In the genomic region with DNA sequence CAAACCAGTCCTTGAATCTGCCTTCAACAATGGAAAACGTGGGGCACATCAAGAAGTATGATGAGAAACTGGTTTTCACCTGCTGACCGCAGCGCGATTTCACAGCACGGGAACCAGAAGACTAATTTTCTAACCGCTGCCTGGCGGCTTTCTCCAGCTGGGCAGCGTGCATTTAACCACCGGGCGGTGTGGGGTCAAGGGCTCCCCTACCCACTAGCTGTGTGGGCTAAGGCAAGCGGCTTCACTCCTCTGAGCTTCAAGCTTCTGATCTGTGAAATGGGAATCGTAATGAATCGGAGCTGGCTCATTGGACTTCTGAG, we compare ENCODE assay signal across 20 cellular contexts. TPM values are rescaled to one million over a fixed set of nuclear protein-coding genes. Genes with fewer than 3 reads are reported as not detected.
DNase-seq lines count a peak whose midpoint lies in the region; ATAC-seq, FAIRE-seq and TF ChIP-seq lines count a peak whose summit lies in the region.
"Had no signal": no experiment of that assay in that cellular context is flagged by ENCODE, and none has a peak within 500 bp of the region (broad histone marks: within the 10 kb centered on the region; RNA-seq: fewer than 3 reads in every experiment).

No MANE protein-coding gene starts in this region.

- peak overlapping the region; percentile 93; the same call in 1 of the 2 replicates for H2BK5ac ChIP-seq in H1 (ENCODE audit: low read depth, low read length)

- no peak overlapping the region for H3K23ac ChIP-seq in H1 (ENCODE audit: insufficient read length)

- H3K56ac ChIP-seq in H1 (replicated peaks; ENCODE audit: insufficient read length, low read depth, low read length): peak overlapping the region; percentile 66

- POLR2A ChIA-PET in H1 (lab: Charles Lee; ENCODE audit: partially characterized antibody): interaction anchor here (1.1 to 3.6 kb wide), 5 partner anchors 10 to 204 kb away, joined by 3 to 11 read pairs (median 5); no protein-coding TSS in a partner anchor

- H3K9me3 Mint-ChIP-seq in neural progenitor cell (peaks cover 2% of the 10 kb centered on the region), type B pancreatic cell (no peaks in the 10 kb centered on the region)

- peak overlapping the region; percentile 99; the same call in 1 of the 2 replicates for H2BK12ac ChIP-seq in H1 (ENCODE audit: low read depth, low read length)

- H3K4me3 Mint-ChIP-seq in neural progenitor cell (no peak overlapping the region), type B pancreatic cell (peak overlapping the region; percentile 87)

- H3K23me2 ChIP-seq in H1 (ENCODE audit: low read depth, low read length): peaks cover 23% of the 10 kb centered on the region; the same call in 1 of the 2 replicates

- H3K4ac ChIP-seq in H1 (replicated peaks; ENCODE audit: insufficient read length, low read depth, low read length): peak overlapping the region; percentile 64

- H3K18ac ChIP-seq in H1 (ENCODE audit: extremely low read depth, low read length): peak overlapping the region; percentile 91

- no peak for DNase-seq in H1 (ENCODE audit: low read depth in 1 of 2, low spot score in 2 of 2)
- no peak for DNase-seq in neural progenitor cell (ENCODE audit: low spot score)
- DNase-seq in type B pancreatic cell (ENCODE audit: extremely low spot score, unreplicated experiment): no peak
- no peak for DNase-seq in C1 segment of cervical spinal cord (lab: John Stamatoyannopoulos, UW)
- no peak for DNase-seq in stimulated activated naive CD8-positive, alpha-beta T cell treated with anti-CD3 and anti-CD28 coated beads, Interleukin-15, Interleukin-2, amounts not matched to agents 100 U/mL and 50 U/mL, for 24 hours
- no peak for DNase-seq in cerebellar nuclear complex (lab: John Stamatoyannopoulos, UW)
- DNase-seq: ACHN, H7, NCI-H1105 treated with DMSO at 0.1 percent for 48 hours, NCI-H2081 treated with DMSO at 0.1 percent for 48 hours, NCI-H69, OCI-M1, SHP77 had no signal

- H3K9ac ChIP-seq in HUES64 (ENCODE audit: low read depth, low read length) (no peak overlapping the region), H1 (replicated peaks in 1 of 4; ENCODE audit: extremely low read depth in 1 of 4, low read depth in 3 of 4, low read length in 3 of 4) (no peak overlapping the region; a peak in 1 of 7 replicates), neural progenitor cell (no peak overlapping the region)
- H3K9ac ChIP-seq: SK-N-SH had no signal

- H3K27me3 Mint-ChIP-seq in neural progenitor cell (ENCODE audit: insufficient read depth, low read depth) (peaks cover 39% of the 10 kb centered on the region), type B pancreatic cell (peaks cover 20% of the 10 kb centered on the region)

- H3K79me2 ChIP-seq in H1 (ENCODE audit: control insufficient read depth in 1 of 2, insufficient read depth in 2 of 2, low read length in 2 of 2) (peaks cover 16 to 58% of the 10 kb centered on the region in 2 experiments), neural progenitor cell (ENCODE audit: low read depth) (peaks cover 9% of the 10 kb centered on the region)

- H4K20me1 ChIP-seq in H1 (replicated peaks in 1 of 2; ENCODE audit: control insufficient read depth in 1 of 2, insufficient read depth in 2 of 2, low read length in 2 of 2) (peaks cover 0 to 4% of the 10 kb centered on the region in 2 experiments), neural progenitor cell (ENCODE audit: low read depth) (peaks cover 25% of the 10 kb centered on the region)

- H3F3A ChIP-seq in neural progenitor cell (ENCODE audit: low read depth): peaks cover 41% of the 10 kb centered on the region

- H3K4me1 Mint-ChIP-seq in neural progenitor cell (peaks cover 36% of the 10 kb centered on the region), type B pancreatic cell (ENCODE audit: unreplicated experiment) (peaks cover 48% of the 10 kb centered on the region)

- H3K27me3 ChIP-seq in HUES64 (ENCODE audit: insufficient read depth, low read length) (peaks cover 23% of the 10 kb centered on the region), H1 (replicated peaks in 1 of 4; ENCODE audit: control insufficient read depth in 3 of 4, extremely low read depth in 1 of 4, insufficient read depth in 3 of 4, low read length in 3 of 4) (no peaks in the 10 kb centered on the region), neural progenitor cell (peaks cover 54% of the 10 kb centered on the region)

- 92% methylated on average over 13 of the region's 13 CpGs for WGBS in HUES64
- WGBS in H1 (ENCODE audit: extremely low coverage in 1 of 2, insufficient coverage in 1 of 2, insufficient read length in 1 of 2, insufficient replicate concordance in 2 of 2, low coverage in 1 of 2, low lambda C conversion rate in 2 of 2, missing lambda C conversion rate in 1 of 2), 2 experiments: 80% methylated on average over 13 of the region's 13 CpGs; no CpG with 5 or more reads in 1 of the 2 experiments

- TF ChIP-seq EP300 in H1 (IDR thresholded peaks at IDR 0.05; ENCODE audit: borderline replicate concordance in 1 of 2, low read depth in 2 of 2, low read length in 2 of 2): no peak

- peak overlapping the region; percentile 19; the same call in 1 of the 2 replicates for H2BK15ac ChIP-seq in H1 (ENCODE audit: low read length)

- no peak for TF ChIP-seq POLR2A in H1 (IDR thresholded peaks at IDR 0.05; ENCODE audit: control extremely low read depth in 1 of 2, low read depth in 2 of 2, low read length in 2 of 2)

- no peak overlapping the region for H3K27ac Mint-ChIP-seq in neural progenitor cell
- peak overlapping the region; percentile 83 for H3K27ac Mint-ChIP-seq in type B pancreatic cell

- H3K4me1 ChIP-seq in HUES64 (ENCODE audit: insufficient read depth, low read length) (peaks cover 62% of the 10 kb centered on the region), H1 (replicated peaks in 1 of 4; ENCODE audit: control insufficient read depth in 3 of 4, insufficient read depth in 4 of 4, low read length in 3 of 4) (peaks cover 20 to 55% (median 47%) of the 10 kb centered on the region in 4 experiments), neural progenitor cell (peaks cover 40% of the 10 kb centered on the region)

- no peak overlapping the region for H3K14ac ChIP-seq in H1 (ENCODE audit: insufficient read length)

- TF ChIP-seq CTCF in H1 (IDR thresholded peaks at IDR 0.05; ENCODE audit: control extremely low read depth in 1 of 3, insufficient read depth in 1 of 3, low read depth in 1 of 3, low read length in 3 of 3) (no peak), neural progenitor cell (IDR thresholded peaks at IDR 0.05) (no peak), type B pancreatic cell (conservative IDR thresholded peaks at IDR 0.05) (no peak)

- H3K4me2 ChIP-seq in H1 (ENCODE audit: insufficient read depth in 1 of 2, low read depth in 2 of 2, low read length in 2 of 2) (peak overlapping the region; percentile 53 to 93), neural progenitor cell (peak overlapping the region; percentile 69)
- H3K4me2 ChIP-seq: SK-N-SH had no signal

- H3K4me3 ChIP-seq in HUES64 (ENCODE audit: low read length) (no peak overlapping the region), H1 (ENCODE audit: extremely low read depth in 1 of 4, insufficient read depth in 2 of 4, low read depth in 3 of 4, low read length in 4 of 4) (peak overlapping the region in 2 of 4 experiments; percentile 12 to 56; a peak in 3 of 8 replicates), neural progenitor cell (no peak overlapping the region)

- H3K36me3 Mint-ChIP-seq in neural progenitor cell (no peaks in the 10 kb centered on the region), type B pancreatic cell (peaks cover 4% of the 10 kb centered on the region)

- peak overlapping the region; percentile 68; the same call in 1 of the 2 replicates for H2AK5ac ChIP-seq in H1 (ENCODE audit: low read depth, low read length)

- no peak for FAIRE-seq in H1 (lab: Jason Lieb, UNC)
- FAIRE-seq: D721Med, GM12891, GM18507 had no signal

- H4K91ac ChIP-seq in H1 (replicated peaks; ENCODE audit: insufficient read length, low read length): peak overlapping the region; percentile 48

- no peak for ATAC-seq in stimulated activated naive CD8-positive, alpha-beta T cell treated with anti-CD3 and anti-CD28 coated beads, Interleukin-15, Interleukin-2, amounts not matched to agents 100 U/mL and 50 U/mL, for 24 hours

- H4K8ac ChIP-seq in H1 (ENCODE audit: extremely low read depth, insufficient read depth, low read length): 0 out of 2 replicates have a peak overlapping the region, but pooled peaks have one; percentile 1

- no peaks in the 10 kb centered on the region for H3K36me3 ChIP-seq in HUES64 (ENCODE audit: insufficient read depth, low read length)
- no peaks in the 10 kb centered on the region for H3K36me3 ChIP-seq in H1 (ENCODE audit: control insufficient read depth in 2 of 4, insufficient read depth in 4 of 4, low read length in 3 of 4)
- no peaks in the 10 kb centered on the region for H3K36me3 ChIP-seq in neural progenitor cell

- CTCF ChIA-PET in H1 (lab: Charles Lee; ENCODE audit: partially characterized antibody): interaction anchor here (0.6 to 2.8 kb wide), 5 partner anchors 123 to 433 kb away, joined by 3 to 12 read pairs (median 4); no protein-coding TSS in a partner anchor

- no peak for TF ChIP-seq RAD21 in H1 (IDR thresholded peaks at IDR 0.05 in 1 of 2, conservative IDR thresholded peaks at IDR 0.05 in 1 of 2; ENCODE audit: low read depth in 2 of 2, low read length in 2 of 2)

- peaks cover 2% of the 10 kb centered on the region; the same call in 1 of the 2 replicates for H3K79me1 ChIP-seq in H1 (ENCODE audit: low read depth, low read length)

- peak overlapping the region; percentile 60 for H4K5ac ChIP-seq in H1 (ENCODE audit: insufficient read length, low read depth, low read length)

- H3K27ac ChIP-seq in HUES64 (ENCODE audit: low read depth, low read length) (peak overlapping the region; percentile 99; the same call in 1 of the 2 replicates), H1 (ENCODE audit: low read depth, low read length) (peak overlapping the region; percentile 66; the same call in 1 of the 2 replicates), neural progenitor cell (no peak overlapping the region)
- H3K27ac ChIP-seq: C4-2B, HL-60 had no signal

- H2BK20ac ChIP-seq in H1 (ENCODE audit: low read length): peak overlapping the region; percentile 74; the same call in 1 of the 2 replicates

- peak overlapping the region; percentile 66 for H2BK120ac ChIP-seq in H1 (replicated peaks; ENCODE audit: low read depth, low read length)

- no peaks in the 10 kb centered on the region for H3K9me3 ChIP-seq in HUES64 (ENCODE audit: insufficient read depth, low read depth, low read length)
- no peaks in the 10 kb centered on the region for H3K9me3 ChIP-seq in H1 (ENCODE audit: insufficient read depth in 2 of 2, low read depth in 1 of 2, low read length in 1 of 2)
- no peaks in the 10 kb centered on the region for H3K9me3 ChIP-seq in neural progenitor cell (ENCODE audit: low read depth)
- H3K9me3 ChIP-seq: SK-N-SH had no signal

- H2AFZ ChIP-seq in H1 (ENCODE audit: low read length): no peak overlapping the region
- H2AFZ ChIP-seq in neural progenitor cell (replicated peaks): no peak overlapping the region

RNA-seq across cellular contexts. Expression of a gene that starts 4.2 kb away (rescaled TPM):
- 11.5 TPM for polyA plus RNA-seq in HUES64 (2013, experiment 1 of 2)
- 15.2 TPM for polyA plus RNA-seq in HUES64 (2013, experiment 2 of 2)
- 52.9 and 54.2 TPM in 2 replicates for total RNA-seq in H1 (2021; fragmentation: NEBNext Ultra II Directional; extraction: Animal tissue kit (Norgen Biotek cat#: 25700))
- polyA plus RNA-seq in H1 (2011; rRNA removed): 10.1 and 15.5 TPM in 2 replicates
- polyA plus RNA-seq in H1 (2011; cell fraction: cytosol; rRNA removed): 7.8 TPM
- polyA plus RNA-seq in H1 (2011; cell fraction: nucleus; rRNA removed): 41.3 TPM
- 17.0 to 20.3 TPM (median 18.5 TPM) in 4 replicates for polyA plus RNA-seq in H1 (2012, experiment 1 of 2)
- 2.9 TPM for polyA plus RNA-seq in H1 (2012, experiment 2 of 2)
- 16.9 TPM for polyA plus RNA-seq in H1 (2013, experiment 1 of 2)
- polyA plus RNA-seq in H1 (2013, experiment 2 of 2): 15.7 TPM
- 46.2 and 59.3 TPM in 2 replicates for polyA minus RNA-seq in H1 (2011; rRNA and poly(A)+ RNA removed)
- polyA minus RNA-seq in H1 (2011; cell fraction: cytosol; rRNA and poly(A)+ RNA removed): 35.2 TPM
- polyA minus RNA-seq in H1 (2011; cell fraction: nucleus; rRNA and poly(A)+ RNA removed): 103 TPM
- total RNA-seq in neural progenitor cell (ENCODE audit: low replicate concordance): 8.1 TPM in 2 replicates
- 25.9 and 49.4 TPM in 2 replicates for total RNA-seq in type B pancreatic cell (ENCODE audit: low replicate concordance)
